In the genomic region with DNA sequence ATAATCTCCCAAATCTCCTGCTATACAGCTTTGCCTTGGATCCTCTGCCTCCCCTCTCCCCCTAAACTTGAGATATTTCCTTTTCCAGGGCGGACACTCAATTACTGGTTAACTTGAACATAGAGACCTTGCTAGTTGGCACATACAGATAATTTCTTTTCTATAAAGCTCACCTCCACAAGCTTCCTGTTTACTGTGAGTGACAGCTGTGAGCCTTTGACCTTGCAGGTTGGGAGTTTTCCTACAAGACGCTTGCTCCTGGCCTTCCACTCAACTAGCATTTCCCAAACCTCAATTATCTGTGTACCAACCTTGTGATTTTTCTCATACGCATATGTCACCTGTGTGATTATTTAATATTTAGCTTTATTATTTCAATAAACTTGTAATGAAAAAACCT, we compare ENCODE assay signal across 1 cellular context.
TF ChIP-seq lines count a peak whose summit lies in the region.

No MANE protein-coding gene starts in this region.

TF ChIP-seq in GM23338, 12 proteins besides CTCF, POLR2A, EP300 and RAD21 (continued from another document):
- TF ChIP-seq, protein P1, sequence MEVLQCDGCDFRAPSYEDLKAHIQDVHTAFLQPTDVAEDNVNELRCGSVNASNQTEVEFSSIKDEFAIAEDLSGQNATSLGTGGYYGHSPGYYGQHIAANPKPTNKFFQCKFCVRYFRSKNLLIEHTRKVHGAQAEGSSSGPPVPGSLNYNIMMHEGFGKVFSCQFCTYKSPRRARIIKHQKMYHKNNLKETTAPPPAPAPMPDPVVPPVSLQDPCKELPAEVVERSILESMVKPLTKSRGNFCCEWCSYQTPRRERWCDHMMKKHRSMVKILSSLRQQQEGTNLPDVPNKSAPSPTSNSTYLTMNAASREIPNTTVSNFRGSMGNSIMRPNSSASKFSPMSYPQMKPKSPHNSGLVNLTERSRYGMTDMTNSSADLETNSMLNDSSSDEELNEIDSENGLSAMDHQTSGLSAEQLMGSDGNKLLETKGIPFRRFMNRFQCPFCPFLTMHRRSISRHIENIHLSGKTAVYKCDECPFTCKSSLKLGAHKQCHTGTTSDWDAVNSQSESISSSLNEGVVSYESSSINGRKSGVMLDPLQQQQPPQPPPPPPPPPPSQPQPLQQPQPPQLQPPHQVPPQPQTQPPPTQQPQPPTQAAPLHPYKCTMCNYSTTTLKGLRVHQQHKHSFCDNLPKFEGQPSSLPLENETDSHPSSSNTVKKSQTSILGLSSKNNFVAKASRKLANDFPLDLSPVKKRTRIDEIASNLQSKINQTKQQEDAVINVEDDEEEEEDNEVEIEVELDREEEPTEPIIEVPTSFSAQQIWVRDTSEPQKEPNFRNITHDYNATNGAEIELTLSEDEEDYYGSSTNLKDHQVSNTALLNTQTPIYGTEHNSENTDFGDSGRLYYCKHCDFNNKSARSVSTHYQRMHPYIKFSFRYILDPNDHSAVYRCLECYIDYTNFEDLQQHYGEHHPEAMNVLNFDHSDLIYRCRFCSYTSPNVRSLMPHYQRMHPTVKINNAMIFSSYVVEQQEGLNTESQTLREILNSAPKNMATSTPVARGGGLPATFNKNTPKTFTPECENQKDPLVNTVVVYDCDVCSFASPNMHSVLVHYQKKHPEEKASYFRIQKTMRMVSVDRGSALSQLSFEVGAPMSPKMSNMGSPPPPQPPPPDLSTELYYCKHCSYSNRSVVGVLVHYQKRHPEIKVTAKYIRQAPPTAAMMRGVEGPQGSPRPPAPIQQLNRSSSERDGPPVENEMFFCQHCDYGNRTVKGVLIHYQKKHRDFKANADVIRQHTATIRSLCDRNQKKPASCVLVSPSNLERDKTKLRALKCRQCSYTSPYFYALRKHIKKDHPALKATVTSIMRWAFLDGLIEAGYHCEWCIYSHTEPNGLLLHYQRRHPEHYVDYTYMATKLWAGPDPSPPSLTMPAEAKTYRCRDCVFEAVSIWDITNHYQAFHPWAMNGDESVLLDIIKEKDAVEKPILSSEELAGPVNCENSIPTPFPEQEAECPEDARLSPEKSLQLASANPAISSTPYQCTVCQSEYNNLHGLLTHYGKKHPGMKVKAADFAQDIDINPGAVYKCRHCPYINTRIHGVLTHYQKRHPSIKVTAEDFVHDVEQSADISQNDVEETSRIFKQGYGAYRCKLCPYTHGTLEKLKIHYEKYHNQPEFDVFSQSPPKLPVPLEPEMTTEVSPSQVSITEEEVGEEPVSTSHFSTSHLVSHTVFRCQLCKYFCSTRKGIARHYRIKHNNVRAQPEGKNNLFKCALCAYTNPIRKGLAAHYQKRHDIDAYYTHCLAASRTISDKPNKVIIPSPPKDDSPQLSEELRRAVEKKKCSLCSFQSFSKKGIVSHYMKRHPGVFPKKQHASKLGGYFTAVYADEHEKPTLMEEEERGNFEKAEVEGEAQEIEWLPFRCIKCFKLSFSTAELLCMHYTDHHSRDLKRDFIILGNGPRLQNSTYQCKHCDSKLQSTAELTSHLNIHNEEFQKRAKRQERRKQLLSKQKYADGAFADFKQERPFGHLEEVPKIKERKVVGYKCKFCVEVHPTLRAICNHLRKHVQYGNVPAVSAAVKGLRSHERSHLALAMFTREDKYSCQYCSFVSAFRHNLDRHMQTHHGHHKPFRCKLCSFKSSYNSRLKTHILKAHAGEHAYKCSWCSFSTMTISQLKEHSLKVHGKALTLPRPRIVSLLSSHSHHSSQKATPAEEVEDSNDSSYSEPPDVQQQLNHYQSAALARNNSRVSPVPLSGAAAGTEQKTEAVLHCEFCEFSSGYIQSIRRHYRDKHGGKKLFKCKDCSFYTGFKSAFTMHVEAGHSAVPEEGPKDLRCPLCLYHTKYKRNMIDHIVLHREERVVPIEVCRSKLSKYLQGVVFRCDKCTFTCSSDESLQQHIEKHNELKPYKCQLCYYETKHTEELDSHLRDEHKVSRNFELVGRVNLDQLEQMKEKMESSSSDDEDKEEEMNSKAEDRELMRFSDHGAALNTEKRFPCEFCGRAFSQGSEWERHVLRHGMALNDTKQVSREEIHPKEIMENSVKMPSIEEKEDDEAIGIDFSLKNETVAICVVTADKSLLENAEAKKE (CRISPR knock-in tag; IDR thresholded peaks at IDR 0.05): no peak
- no peak for TF ChIP-seq JUNB (IDR thresholded peaks at IDR 0.05; ENCODE audit: unreplicated experiment)
- no peak for TF ChIP-seq STAT1 (IDR thresholded peaks at IDR 0.05; ENCODE audit: unreplicated experiment)
- TF ChIP-seq ETS1 (IDR thresholded peaks at IDR 0.05): no peak
